Comparison of ENCODE assay signal across 8 cellular contexts in the genomic region with DNA sequence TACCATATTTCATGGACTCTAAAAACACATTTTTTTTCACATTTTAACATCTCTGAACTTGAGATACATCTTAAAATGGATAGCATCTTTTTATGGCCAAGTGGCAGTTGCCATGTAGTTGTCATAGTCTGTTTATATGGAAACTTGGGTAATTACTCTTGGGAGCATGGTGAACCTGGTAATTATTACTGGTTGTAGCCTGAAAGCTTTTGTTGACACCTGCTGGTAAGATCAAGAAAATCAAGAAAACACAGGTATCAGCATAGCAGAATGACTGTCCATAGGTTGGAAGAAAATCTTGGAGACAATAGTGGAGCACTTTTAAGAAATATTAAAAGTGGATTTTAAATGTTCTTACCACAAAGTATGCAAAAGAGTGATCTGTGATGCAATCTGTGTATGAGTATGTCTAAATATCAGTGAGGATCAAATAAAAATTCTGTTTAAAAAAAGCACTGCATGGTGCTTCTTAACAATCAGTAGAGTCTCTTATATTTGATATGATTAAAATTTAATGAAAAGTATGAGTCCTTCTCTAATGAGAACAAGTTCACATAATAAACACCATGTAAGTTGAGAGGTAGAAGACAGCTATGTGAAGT. TPM values are rescaled to one million over a fixed set of nuclear protein-coding genes. Genes with fewer than 3 reads are reported as not detected.
DNase-seq lines count a peak whose midpoint lies in the region; ATAC-seq, FAIRE-seq and TF ChIP-seq lines count a peak whose summit lies in the region.

No MANE protein-coding gene starts in this region.

- H3K27me3 Mint-ChIP-seq in neural crest cell (ENCODE audit: low read depth), result no peaks in the 10 kb centered on the region

- no peaks in the 10 kb centered on the region for H3K27me3 ChIP-seq in K562 (ENCODE audit: control insufficient read depth in 2 of 2, insufficient read depth in 2 of 2, low read length in 2 of 2)

- intact Hi-C loops in K562 (cut with micrococcal nuclease), result loop anchor here (1.0 to 5.0 kb wide), 4 partner anchors 76 to 376 kb away; partner anchors contain the start of gene EML5

- TF ChIP-seq EP300 in K562 (IDR thresholded peaks at IDR 0.05; ENCODE audit: low read length), result no peak

- TF ChIP-seq RAD21 in K562 (CRISPR knock-in tag; conservative IDR thresholded peaks at IDR 0.05 in 1 of 2, IDR thresholded peaks at IDR 0.05 in 1 of 2), result peak; percentile 52 to 75

- no TSS peak for BruUV-seq in K562 (replicated peaks; lab: Mats Ljungman, UMichigan)

- H3K9me1 ChIP-seq in K562 (ENCODE audit: control insufficient read depth, insufficient read depth, low read length), result no peaks in the 10 kb centered on the region

- FAIRE-seq in K562 (lab: Jason Lieb, UNC), result no peak

- peaks cover 31% of the 10 kb centered on the region for H3K4me1 Mint-ChIP-seq in neural crest cell

- no peak overlapping the region for H3K9ac ChIP-seq in K562 (ENCODE audit: insufficient read depth in 1 of 2, low read depth in 2 of 2, low read length in 2 of 2)

- no peaks in the 10 kb centered on the region for H3K36me3 ChIP-seq in K562 (ENCODE audit: control insufficient read depth, insufficient read depth, low read length)

- in situ Hi-C loops in K562 (cut with MboI), result no loop called here

- no peak overlapping the region for H3K4me3 ChIP-seq in K562

- no peaks in the 10 kb centered on the region for H3K4me1 ChIP-seq in K562 (replicated peaks in 1 of 2; ENCODE audit: control insufficient read depth in 2 of 2, insufficient read depth in 2 of 2, low read length in 2 of 2)

- peak; percentile 22 to 63 (median 32); a peak in 3 of 6 replicates for TF ChIP-seq CTCF in K562 (IDR thresholded peaks at IDR 0.05 in 2 of 3, conservative IDR thresholded peaks at IDR 0.05 in 1 of 3; ENCODE audit: insufficient read depth in 2 of 3, low read depth in 1 of 3, low read length in 3 of 3)
- TF ChIP-seq CTCF in neural crest cell (conservative IDR thresholded peaks at IDR 0.05), result peak; percentile 54

- H2AFZ ChIP-seq in K562 (ENCODE audit: low read depth, low read length), result no peak overlapping the region

- TF ChIP-seq POLR2A in K562 (conservative IDR thresholded peaks at IDR 0.05), result no peak

- H4K20me1 ChIP-seq in K562 (replicated peaks; ENCODE audit: control insufficient read depth, insufficient read depth, low read length), result no peaks in the 10 kb centered on the region

- POLR2A ChIA-PET in K562 (lab: Yijun Ruan, JAX), result interaction anchor here (0.9 kb wide), 1 partner anchor 9 kb away, joined by 3 read pairs; no protein-coding TSS in a partner anchor

- CTCF ChIA-PET in K562 (lab: Yijun Ruan, JAX; ENCODE audit: low intra/inter-chr PET ratio), result interaction anchor here (0.6 to 1.8 kb wide), 4 partner anchors 201 to 924 kb away, joined by 4 to 12 read pairs (median 8); no protein-coding TSS in a partner anchor

- H3K36me3 Mint-ChIP-seq in neural crest cell (ENCODE audit: low read depth), result peaks cover 13% of the 10 kb centered on the region

- H3K27ac Mint-ChIP-seq in neural crest cell (ENCODE audit: unreplicated experiment), result no peak overlapping the region

- H3K4me2 ChIP-seq in K562 (ENCODE audit: insufficient read depth, low read length), result no peak overlapping the region

- no peak overlapping the region for H3K4me3 Mint-ChIP-seq in neural crest cell

- ATAC-seq in K562, result peak; percentile 75
- ATAC-seq in HG03378 (IDR thresholded peaks at IDR 0.05; ENCODE audit: unreplicated experiment), result no peak

- H3K79me2 ChIP-seq in K562 (ENCODE audit: control insufficient read depth, insufficient read depth, low read length), result no peaks in the 10 kb centered on the region

- H3K27ac ChIP-seq in K562 (ENCODE audit: extremely low read depth, low read depth, low read length), result no peak overlapping the region

- H3K9me3 ChIP-seq in K562 (replicated peaks; ENCODE audit: control insufficient read depth, insufficient read depth, low read depth, low read length), result no peaks in the 10 kb centered on the region

- no peaks in the 10 kb centered on the region for H3K9me3 Mint-ChIP-seq in neural crest cell

- DNase-seq in NCI-H2196 (lab: John Stamatoyannopoulos, UW; ENCODE audit: unreplicated experiment) (peak; percentile 1), NCI-H2196 treated with DMSO at 0.1 percent for 48 hours (lab: John Stamatoyannopoulos, UW; ENCODE audit: unreplicated experiment) (no peak), NCI-H1417 (lab: John Stamatoyannopoulos, UW) (peak; percentile 37 to 87 (median 39)), K562 (ENCODE audit: extremely low read depth in 1 of 4, low spot score in 3 of 4) (peak in 2 of 4 experiments; percentile 5 to 27), neural crest cell (ENCODE audit: low read depth, low spot score) (no peak), GM19238 (ENCODE audit: insufficient read length, low spot score) (no peak)
- DNase-seq in stimulated activated CD4-positive, alpha-beta T cell treated with anti-CD3 and anti-CD28 coated beads, Interleukin-2, amount 100 ng/mL, for 48 hours, result no peak

TF ChIP-seq in K562, 482 proteins besides CTCF, POLR2A, EP300 and RAD21 (continues in another document):
- TF ChIP-seq ZNF740 (CRISPR knock-in tag; IDR thresholded peaks at IDR 0.05), result no peak
- TF ChIP-seq ZNF740 (tag; IDR thresholded peaks at IDR 0.05), result no peak
- TF ChIP-seq BRD9 (IDR thresholded peaks at IDR 0.05; ENCODE audit: low read depth, partially characterized antibody), result no peak
- 0 out of 2 replicates have a peak, but pooled peaks have one; percentile 15 for TF ChIP-seq SMC3 (conservative IDR thresholded peaks at IDR 0.05; ENCODE audit: insufficient read depth, low read depth, low read length)
- TF ChIP-seq, protein P1, sequence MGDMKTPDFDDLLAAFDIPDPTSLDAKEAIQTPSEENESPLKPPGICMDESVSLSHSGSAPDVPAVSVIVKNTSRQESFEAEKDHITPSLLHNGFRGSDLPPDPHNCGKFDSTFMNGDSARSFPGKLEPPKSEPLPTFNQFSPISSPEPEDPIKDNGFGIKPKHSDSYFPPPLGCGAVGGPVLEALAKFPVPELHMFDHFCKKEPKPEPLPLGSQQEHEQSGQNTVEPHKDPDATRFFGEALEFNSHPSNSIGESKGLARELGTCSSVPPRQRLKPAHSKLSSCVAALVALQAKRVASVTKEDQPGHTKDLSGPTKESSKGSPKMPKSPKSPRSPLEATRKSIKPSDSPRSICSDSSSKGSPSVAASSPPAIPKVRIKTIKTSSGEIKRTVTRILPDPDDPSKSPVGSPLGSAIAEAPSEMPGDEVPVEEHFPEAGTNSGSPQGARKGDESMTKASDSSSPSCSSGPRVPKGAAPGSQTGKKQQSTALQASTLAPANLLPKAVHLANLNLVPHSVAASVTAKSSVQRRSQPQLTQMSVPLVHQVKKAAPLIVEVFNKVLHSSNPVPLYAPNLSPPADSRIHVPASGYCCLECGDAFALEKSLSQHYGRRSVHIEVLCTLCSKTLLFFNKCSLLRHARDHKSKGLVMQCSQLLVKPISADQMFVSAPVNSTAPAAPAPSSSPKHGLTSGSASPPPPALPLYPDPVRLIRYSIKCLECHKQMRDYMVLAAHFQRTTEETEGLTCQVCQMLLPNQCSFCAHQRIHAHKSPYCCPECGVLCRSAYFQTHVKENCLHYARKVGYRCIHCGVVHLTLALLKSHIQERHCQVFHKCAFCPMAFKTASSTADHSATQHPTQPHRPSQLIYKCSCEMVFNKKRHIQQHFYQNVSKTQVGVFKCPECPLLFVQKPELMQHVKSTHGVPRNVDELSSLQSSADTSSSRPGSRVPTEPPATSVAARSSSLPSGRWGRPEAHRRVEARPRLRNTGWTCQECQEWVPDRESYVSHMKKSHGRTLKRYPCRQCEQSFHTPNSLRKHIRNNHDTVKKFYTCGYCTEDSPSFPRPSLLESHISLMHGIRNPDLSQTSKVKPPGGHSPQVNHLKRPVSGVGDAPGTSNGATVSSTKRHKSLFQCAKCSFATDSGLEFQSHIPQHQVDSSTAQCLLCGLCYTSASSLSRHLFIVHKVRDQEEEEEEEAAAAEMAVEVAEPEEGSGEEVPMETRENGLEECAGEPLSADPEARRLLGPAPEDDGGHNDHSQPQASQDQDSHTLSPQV (IDR thresholded peaks at IDR 0.05), result no peak
- no peak for TF ChIP-seq PKNOX1 (IDR thresholded peaks at IDR 0.05)

RNA-seq across cellular contexts. Expression of gene TTC8, which starts 44.2 kb away (rescaled TPM):
- 6.5 and 14.2 TPM in 2 replicates for total RNA-seq in K562 (2011; cell fraction: chromatin; rRNA removed; ENCODE audit: low replicate concordance)
- total RNA-seq in K562 (2011; cell fraction: nucleolus; rRNA removed), result 4.5 and 4.7 TPM in 2 replicates
- total RNA-seq in K562 (2011; cell fraction: nucleoplasm; rRNA removed), result 3.4 and 4.7 TPM in 2 replicates
- total RNA-seq in K562 (2014; rRNA removed) (7.1 and 7.5 TPM in 2 replicates), K562 (2014; rRNA removed; fragmentation: Illumina TruSeq; extraction: Trizol) (7.3 and 9.2 TPM in 2 replicates), K562 (2015; rRNA removed; fragmentation: Illumina TruSeq; extraction: Trizol) (6.9 and 8.3 TPM in 2 replicates), K562 (2021) (8.1 and 9.6 TPM in 2 replicates), neural crest cell (24.7 and 29.1 TPM in 2 replicates)
- polyA plus RNA-seq in K562 (2011; rRNA removed) (17.9 and 22.7 TPM in 2 replicates), K562 (2014; fragmentation: Illumina TruSeq; extraction: Trizol) (9.3 and 13.2 TPM in 2 replicates), K562 (2014; fragmentation: Nextera tagmentation; extraction: Ambion mirVana) (10 to 100 TPM in 1 of 2 experiments, 1 to 10 TPM in 1; 8.0 to 11.8 TPM), K562 (2014; rRNA removed) (10.6 and 12.4 TPM in 2 replicates)
- 11.9 and 16.8 TPM in 2 replicates for polyA plus RNA-seq in K562 (2011; cell fraction: cytosol; rRNA removed)
- 14.7 and 18.8 TPM in 2 replicates for polyA plus RNA-seq in K562 (2011; cell fraction: nucleus; rRNA removed)
- 7.5 and 7.7 TPM in 2 replicates for polyA plus RNA-seq in K562 (2012)
- 14.0 and 14.1 TPM in 2 replicates for polyA minus RNA-seq in K562 (2011; rRNA and poly(A)+ RNA removed)
- 4.3 and 8.5 TPM in 2 replicates for polyA minus RNA-seq in K562 (2011; cell fraction: cytosol; rRNA and poly(A)+ RNA removed)
- polyA minus RNA-seq in K562 (2011; cell fraction: nucleus; rRNA and poly(A)+ RNA removed), result 5.1 and 13.0 TPM in 2 replicates

Comparison
In these comparisons a context has a peak if more than half of its experiments do, and no peak if none do; other contexts are left out.
1. DNase-seq: peak in NCI-H2196 (single experiment) and NCI-H1417 (3 of 3); none in NCI-H2196 treated with DMSO at 0.1 percent for 48 hours (single experiment), neural crest cell (single experiment), GM19238 (single experiment) and stimulated activated CD4-positive, alpha-beta T cell treated with anti-CD3 and anti-CD28 coated beads, Interleukin-2, amount 100 ng/mL, for 48 hours (0 of 2).